9 cellular contexts compared by ENCODE assay signal in the genomic region with DNA sequence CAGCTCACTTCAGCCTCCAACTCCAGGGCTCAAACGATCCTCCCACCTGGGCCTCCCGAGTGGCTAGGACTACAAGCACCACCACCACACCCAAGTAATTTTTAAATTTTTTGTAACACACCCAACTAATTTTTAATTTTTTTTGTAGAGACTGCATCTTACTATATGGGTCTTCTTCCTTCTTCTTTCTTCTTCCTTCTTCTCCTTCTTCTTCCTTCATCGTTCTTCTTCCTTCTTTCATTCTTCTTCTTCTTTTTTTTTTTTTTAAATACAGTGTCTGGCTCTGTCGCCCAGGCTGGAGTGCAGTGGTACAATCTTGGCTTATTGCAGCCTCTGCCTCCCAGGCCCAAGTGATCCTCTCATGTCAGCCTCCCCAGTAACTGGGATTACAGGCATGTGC. TPM values are rescaled to one million over a fixed set of nuclear protein-coding genes. Genes with fewer than 3 reads are reported as not detected.
DNase-seq lines count a peak whose midpoint lies in the region; ATAC-seq and TF ChIP-seq lines count a peak whose summit lies in the region.
"Had no signal": no experiment of that assay in that cellular context is flagged by ENCODE, and none has a peak within 500 bp of the region (broad histone marks: within the 10 kb centered on the region; RNA-seq: fewer than 3 reads in every experiment).

No MANE protein-coding gene starts in this region.

- WGBS in upper lobe of left lung, 2 donors, result 79 to 95% methylated on average over 4 of the region's 4 CpGs

- TF ChIP-seq EP300 in upper lobe of left lung (IDR thresholded peaks at IDR 0.05), result no peak

- peak overlapping the region; percentile 86 for H3K4me3 Mint-ChIP-seq in mesothelial cell of epicardium

- H3K9me3 ChIP-seq in cardiac muscle cell (ENCODE audit: low read depth) (no peaks in the 10 kb centered on the region), upper lobe of left lung (no peaks in the 10 kb centered on the region)

- DNase-seq in cardiac muscle cell (ENCODE audit: low read depth in 1 of 2, low spot score in 1 of 2), result no peak
- no peak for DNase-seq in left ventricle myocardium superior
- no peak for DNase-seq in astrocyte of the cerebellum (ENCODE audit: low read depth)
- no peak for DNase-seq in mesothelial cell of epicardium (ENCODE audit: low spot score in 2 of 2, unreplicated experiment in 2 of 2)
- no peak for DNase-seq in upper lobe of left lung
- DNase-seq in T-helper 9 cell, result no peak
- DNase-seq in NCI-H345 treated with DMSO at 0.1 percent for 48 hours (lab: John Stamatoyannopoulos, UW; ENCODE audit: unreplicated experiment), result no peak
- DNase-seq: Kasumi-1 had no signal

- H3K4me1 Mint-ChIP-seq in mesothelial cell of epicardium, result peaks cover 29% of the 10 kb centered on the region

- peak overlapping the region; percentile 93 for H3K27ac Mint-ChIP-seq in mesothelial cell of epicardium

- no peak overlapping the region for H3K4me3 ChIP-seq in cardiac muscle cell
- peak overlapping the region; percentile 75 for H3K4me3 ChIP-seq in astrocyte of the cerebellum (ENCODE audit: low read depth, low read length)
- H3K4me3 ChIP-seq in upper lobe of left lung, result peak overlapping the region in 2 of 4 donors; percentile 69 to 71

- H3K36me3 Mint-ChIP-seq in mesothelial cell of epicardium, result no peaks in the 10 kb centered on the region

- no peaks in the 10 kb centered on the region for H3K9me3 Mint-ChIP-seq in mesothelial cell of epicardium

- in situ Hi-C loops in astrocyte of the cerebellum (cut with HindIII; ENCODE audit: low sequenced_read_pairs), result no loop called here

- H3K36me3 ChIP-seq in cardiac muscle cell, result no peaks in the 10 kb centered on the region
- H3K36me3 ChIP-seq in upper lobe of left lung, result no peaks in the 10 kb centered on the region

- peak overlapping the region; percentile 94 for H3K27ac ChIP-seq in cardiac muscle cell
- peak overlapping the region; percentile 89 to 96 (median 93) for H3K27ac ChIP-seq in upper lobe of left lung

- intact Hi-C loops in left ventricle myocardium superior (cut with micrococcal nuclease), result no loop called here

- H3K4me1 ChIP-seq in cardiac muscle cell (ENCODE audit: low read depth) (peaks cover 5% of the 10 kb centered on the region), upper lobe of left lung (peaks cover 18 to 27% (median 20%) of the 10 kb centered on the region in 4 donors)

- TF ChIP-seq CTCF in cardiac muscle cell (IDR thresholded peaks at IDR 0.05; ENCODE audit: low read depth, low read length), result no peak
- no peak for TF ChIP-seq CTCF in astrocyte of the cerebellum (IDR thresholded peaks at IDR 0.05; ENCODE audit: low read depth, low read length, missing control alignments)
- TF ChIP-seq CTCF in mesothelial cell of epicardium (IDR thresholded peaks at IDR 0.05; ENCODE audit: unreplicated experiment), result no peak
- no peak for TF ChIP-seq CTCF in upper lobe of left lung (IDR thresholded peaks at IDR 0.05)

- H3K27me3 ChIP-seq in cardiac muscle cell, result no peaks in the 10 kb centered on the region
- no peaks in the 10 kb centered on the region for H3K27me3 ChIP-seq in upper lobe of left lung

- no peaks in the 10 kb centered on the region for H3K27me3 Mint-ChIP-seq in mesothelial cell of epicardium (ENCODE audit: low read depth)

- no peak for TF ChIP-seq POLR2A in upper lobe of left lung (IDR thresholded peaks at IDR 0.05)

- ATAC-seq in left ventricle myocardium superior (no peak), upper lobe of left lung (ENCODE audit: low FRiP score in 2 of 2) (no peak), HG03442 (IDR thresholded peaks at IDR 0.05; ENCODE audit: unreplicated experiment) (no peak)

RNA-seq across cellular contexts. Expression of a gene that starts 1.0 kb away (rescaled TPM):
- total RNA-seq in cardiac muscle cell (16.0 and 18.3 TPM in 2 replicates), left ventricle myocardium superior (16.9 TPM), mesothelial cell of epicardium (7.9 to 8.5 TPM (median 8.0 TPM) in 3 replicates), upper lobe of left lung (10 to 100 TPM; 40.1 to 74.2 (median 48.2) TPM)
- polyA plus RNA-seq in cardiac muscle cell, result 20.1 and 20.8 TPM in 2 replicates

RNA-seq across cellular contexts. Expression of a gene that starts 48.0 kb away (rescaled TPM):
- total RNA-seq in cardiac muscle cell (17.3 and 28.1 TPM in 2 replicates), left ventricle myocardium superior (12.9 TPM), mesothelial cell of epicardium (31.4 to 31.9 TPM (median 31.5 TPM) in 3 replicates), upper lobe of left lung (10 to 100 TPM; 23.7 to 51.6 (median 41.7) TPM)
- polyA plus RNA-seq in cardiac muscle cell, result 5.2 and 5.9 TPM in 2 replicates
